Comparison of ENCODE assay signal across 9 cellular contexts in genomic region chr4:123477804-123478209, GRCh38.
DNase-seq lines count a peak whose midpoint lies in the region; ATAC-seq, FAIRE-seq and TF ChIP-seq lines count a peak whose summit lies in the region.
"Had no signal": no experiment of that assay in that cellular context is flagged by ENCODE, and none has a peak within 500 bp of the region (broad histone marks: within the 10 kb centered on the region; RNA-seq: fewer than 3 reads in every experiment).

No MANE protein-coding gene starts in this region.

- DNase-seq in NK-92 treated with Interleukin-12 subunit alpha and Interleukin-12 subunit beta, amount 100 ng/mL, for 24 hours (lab: John Stamatoyannopoulos, UW): peak; percentile 29
- DNase-seq in NK-92 (lab: John Stamatoyannopoulos, UW; ENCODE audit: unreplicated experiment) (no peak), Peyer's patch (peak in 2 of 3 donors; percentile 36 to 69), brain microvascular endothelial cell (peak; percentile 75), small intestine (peak; percentile 56), NCI-H446 treated with DMSO at 0.1 percent for 48 hours (lab: John Stamatoyannopoulos, UW) (no peak), COLO829 (ENCODE audit: low spot score) (no peak)

- no peak for FAIRE-seq in small intestine (lab: Jason Lieb, UNC)
- FAIRE-seq: A204.1 had no signal

- H3K27me3 ChIP-seq in Peyer's patch (no peaks in the 10 kb centered on the region), brain microvascular endothelial cell (replicated peaks) (no peaks in the 10 kb centered on the region), small intestine (ENCODE audit: control insufficient read depth in 2 of 2, insufficient read depth in 2 of 2, low read length in 2 of 2) (no peaks in the 10 kb centered on the region)

- in situ Hi-C loops in brain microvascular endothelial cell (cut with HindIII; ENCODE audit: low pct_ligation_motif_present, low sequenced_read_pairs): no loop called here

- H3K4me3 ChIP-seq in Peyer's patch (no peak overlapping the region), brain microvascular endothelial cell (ENCODE audit: low read depth, low read length) (no peak overlapping the region), small intestine (ENCODE audit: low read depth in 1 of 2, low read length in 2 of 2) (no peak overlapping the region)

- H3K27ac ChIP-seq in Peyer's patch: no peak overlapping the region
- no peak overlapping the region for H3K27ac ChIP-seq in brain microvascular endothelial cell
- no peak overlapping the region for H3K27ac ChIP-seq in small intestine (ENCODE audit: low read depth in 1 of 2, low read length in 1 of 2)

- H3K4me1 ChIP-seq in Peyer's patch (peaks cover 0 to 7% (median 0%) of the 10 kb centered on the region in 4 donors), small intestine (ENCODE audit: control insufficient read depth in 2 of 2, insufficient read depth in 1 of 2, low read depth in 1 of 2, low read length in 1 of 2) (peaks cover 0 to 3% of the 10 kb centered on the region in 2 donors)

- 51 to 80% (median 58%) methylated on average over 8 of the region's 8 CpGs for WGBS in small intestine, 3 donors

- ATAC-seq in HG02884 (IDR thresholded peaks at IDR 0.05; ENCODE audit: unreplicated experiment): no peak

- no peak for TF ChIP-seq CTCF in Peyer's patch (IDR thresholded peaks at IDR 0.05)
- TF ChIP-seq CTCF in brain microvascular endothelial cell (IDR thresholded peaks at IDR 0.05; ENCODE audit: low read depth, low read length, missing control alignments): no peak

- H3K9me3 ChIP-seq in Peyer's patch (no peaks in the 10 kb centered on the region), small intestine (ENCODE audit: control insufficient read depth, low read depth) (no peaks in the 10 kb centered on the region)

- TF ChIP-seq POLR2A in Peyer's patch (IDR thresholded peaks at IDR 0.05): no peak

- H3K36me3 ChIP-seq in Peyer's patch: no peaks in the 10 kb centered on the region
- no peaks in the 10 kb centered on the region for H3K36me3 ChIP-seq in brain microvascular endothelial cell (replicated peaks)
- no peaks in the 10 kb centered on the region for H3K36me3 ChIP-seq in small intestine (ENCODE audit: control insufficient read depth in 2 of 2, insufficient read depth in 2 of 2, low read length in 2 of 2)

Comparison
In these comparisons a context has a peak if more than half of its experiments do, and no peak if none do; other contexts are left out.
1. DNase-seq: peak in NK-92 treated with Interleukin-12 subunit alpha and Interleukin-12 subunit beta, amount 100 ng/mL, for 24 hours (single experiment), Peyer's patch (2 of 3), brain microvascular endothelial cell (single experiment) and small intestine (single experiment); none in NK-92 (single experiment), NCI-H446 treated with DMSO at 0.1 percent for 48 hours (single experiment) and COLO829 (single experiment).